22 cellular contexts compared by ENCODE assay signal in genomic region chr4:121688261-121688660, GRCh38.
"Had no signal": no experiment of that assay in that cellular context is flagged by ENCODE, and none has a peak within 500 bp of the region (broad histone marks: within the 10 kb centered on the region; RNA-seq: fewer than 3 reads in every experiment).

No MANE protein-coding gene starts in this region.

- H3K27ac ChIP-seq: colonic mucosa, gastroesophageal sphincter, heart left ventricle, right lobe of liver, testis, upper lobe of right lung had no signal

- H3K36me3 ChIP-seq: colonic mucosa had no signal

- H3K4me1 ChIP-seq: colonic mucosa had no signal

- ATAC-seq: activated CD8-positive, alpha-beta memory T cell treated with anti-CD3 and anti-CD28 coated beads, Interleukin-2, amount 10 ng/mL, durations not matched to agents 7 days and 5 days; activated T-helper 17 cell treated with anti-CD3 and anti-CD28 coated beads, Interleukin-2, amount 50 U/mL, for 72 hours; gastroesophageal sphincter; heart left ventricle; left ventricle myocardium superior; naive thymus-derived CD8-positive, alpha-beta T cell; pancreas; stimulated activated naive CD8-positive, alpha-beta T cell treated with anti-CD3 and anti-CD28 coated beads, Interleukin-15, amount 100 ng/mL, for 72 hours had no signal

- DNase-seq: activated B cell treated with CpG ODN at 0.5 μM for 24 hours; activated CD4-positive, alpha-beta memory T cell treated with anti-CD3 and anti-CD28 coated beads, Interleukin-2, amount 10 ng/mL, durations not matched to agents 7 days and 5 days; activated CD4-positive, alpha-beta T cell treated with anti-CD3 and anti-CD28 coated beads for 4 hours; activated CD8-positive, alpha-beta memory T cell treated with anti-CD3 and anti-CD28 coated beads, Interleukin-2, amount 10 ng/mL, durations not matched to agents 7 days and 5 days; activated naive CD4-positive, alpha-beta T cell treated with Interleukin-2 at 50 U/mL for 16 hours; activated naive CD8-positive, alpha-beta T cell treated with anti-CD3 and anti-CD28 coated beads, Interleukin-2, amount 10 ng/mL, durations not matched to agents 7 days and 5 days; anterior cingulate cortex; colonic mucosa; heart left ventricle; kidney glomerular epithelial cell; left ventricle myocardium superior; naive thymus-derived CD8-positive, alpha-beta T cell; pancreas; right lobe of liver; stimulated activated CD4-positive, alpha-beta T cell treated with anti-CD3 and anti-CD28 coated beads, Interleukin-4, amount 100 ng/mL, for 1 hour; stimulated activated naive CD8-positive, alpha-beta T cell treated with anti-CD3 and anti-CD28 coated beads, Interleukin-15, amount 100 ng/mL, for 72 hours; testis; upper lobe of right lung had no signal

- FAIRE-seq: endometrium, pancreas had no signal

- H3K27me3 ChIP-seq: colonic mucosa, gastroesophageal sphincter, heart left ventricle, pancreas, right lobe of liver, testis, upper lobe of right lung had no signal

- H3K4me3 ChIP-seq: colonic mucosa, gastroesophageal sphincter, heart left ventricle, pancreas, right lobe of liver, smooth muscle cell, testis, upper lobe of right lung had no signal

- H3K9me3 ChIP-seq: colonic mucosa, gastroesophageal sphincter, heart left ventricle, pancreas, right lobe of liver, testis, upper lobe of right lung had no signal
